ENCODE assay signal across 9 cellular contexts in the genomic region with DNA sequence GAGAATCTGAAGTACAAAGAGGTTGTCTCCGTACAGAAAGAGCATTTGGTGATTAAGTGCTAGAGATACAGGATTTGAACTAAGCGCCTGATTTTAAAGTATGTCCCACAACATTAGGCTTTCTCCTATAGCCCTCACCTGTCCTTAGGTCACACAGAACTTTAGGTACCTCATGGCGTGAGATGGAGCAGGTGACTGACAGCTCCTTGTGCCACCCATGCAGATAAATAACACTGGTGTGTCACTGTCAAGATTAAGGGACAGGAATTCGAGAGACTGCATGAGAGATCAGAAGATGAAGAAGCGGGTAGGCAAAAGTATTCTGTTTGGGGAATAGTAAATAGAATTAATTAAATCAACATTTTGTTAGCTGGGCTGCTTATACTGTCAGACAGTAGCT.
DNase-seq lines count a peak whose midpoint lies in the region; ATAC-seq and TF ChIP-seq lines count a peak whose summit lies in the region.
"Had no signal": no experiment of that assay in that cellular context is flagged by ENCODE, and none has a peak within 500 bp of the region (broad histone marks: within the 10 kb centered on the region; RNA-seq: fewer than 3 reads in every experiment).

No MANE protein-coding gene starts in this region.

- H3K4me3 ChIP-seq in NB4 (ENCODE audit: low read depth, low read length) (peak overlapping the region; percentile 99), neuron (ENCODE audit: low read length) (peak overlapping the region; percentile 69)

- no peaks in the 10 kb centered on the region for H3K27me3 Mint-ChIP-seq in dendritic cell treated with granulocyte-macrophage colony-stimulating factor and Interleukin-4, amounts not matched to agents 40 ng/mL and 50 ng/mL, for 4 days

- TF ChIP-seq POLR2A in NB4 (IDR thresholded peaks at IDR 0.05; ENCODE audit: extremely low read depth, insufficient read length) = no peak

- peaks cover 11% of the 10 kb centered on the region for H3K36me3 Mint-ChIP-seq in dendritic cell treated with granulocyte-macrophage colony-stimulating factor and Interleukin-4, amounts not matched to agents 40 ng/mL and 50 ng/mL, for 4 days (ENCODE audit: low read depth)

- peak overlapping the region; percentile 92 for H3K27ac Mint-ChIP-seq in dendritic cell treated with granulocyte-macrophage colony-stimulating factor and Interleukin-4, amounts not matched to agents 40 ng/mL and 50 ng/mL, for 4 days

- peak overlapping the region; percentile 99 for H3K4me3 Mint-ChIP-seq in dendritic cell treated with granulocyte-macrophage colony-stimulating factor and Interleukin-4, amounts not matched to agents 40 ng/mL and 50 ng/mL, for 4 days

- H3K4me1 ChIP-seq in neuron (ENCODE audit: insufficient read depth, low read length) = peaks cover 20% of the 10 kb centered on the region

- H3K4me1 Mint-ChIP-seq in dendritic cell treated with granulocyte-macrophage colony-stimulating factor and Interleukin-4, amounts not matched to agents 40 ng/mL and 50 ng/mL, for 4 days (ENCODE audit: low read depth) = peaks cover 28% of the 10 kb centered on the region

- DNase-seq in DMS53 (lab: John Stamatoyannopoulos, UW) (peak; percentile 10), DMS53 treated with DMSO at 0.1 percent for 48 hours (lab: John Stamatoyannopoulos, UW; ENCODE audit: unreplicated experiment) (no peak), NB4 (ENCODE audit: low read depth) (peak; percentile 17), 8988T (no peak), HPDE6-E6E7 (ENCODE audit: extremely low spot score) (no peak)
- DNase-seq: central memory CD4-positive, alpha-beta T cell had no signal

- intact Hi-C loops in dendritic cell treated with granulocyte-macrophage colony-stimulating factor and Interleukin-4, amounts not matched to agents 40 ng/mL and 50 ng/mL, for 4 days (cut with micrococcal nuclease) = no loop called here

- no peaks in the 10 kb centered on the region for H3K9me3 ChIP-seq in neuron (ENCODE audit: low read length)

- no peak for ATAC-seq in GM21367 (IDR thresholded peaks at IDR 0.05; ENCODE audit: unreplicated experiment)

- H3K36me3 ChIP-seq in neuron (ENCODE audit: insufficient read depth, low read length) = peaks cover 8% of the 10 kb centered on the region

- TF ChIP-seq CTCF in NB4 (IDR thresholded peaks at IDR 0.05; ENCODE audit: low read depth, low read length) = no peak

- H2AFZ ChIP-seq in neuron (ENCODE audit: low read depth, low read length) = no peak overlapping the region

- H3K9me3 Mint-ChIP-seq in dendritic cell treated with granulocyte-macrophage colony-stimulating factor and Interleukin-4, amounts not matched to agents 40 ng/mL and 50 ng/mL, for 4 days = peaks cover 7% of the 10 kb centered on the region

- no peaks in the 10 kb centered on the region for H3K27me3 ChIP-seq in neuron (ENCODE audit: insufficient read depth, low read length)

Comparison
In these comparisons a context has a peak if more than half of its experiments do, and no peak if none do; other contexts are left out.
1. DNase-seq: peak in DMS53 (single experiment) and NB4 (single experiment); none in DMS53 treated with DMSO at 0.1 percent for 48 hours (single experiment), 8988T (single experiment) and HPDE6-E6E7 (single experiment).